ENCODE assay signal across 8 cellular contexts in genomic region chr10:89702121-89702480, GRCh38. TPM values are rescaled to one million over a fixed set of nuclear protein-coding genes. Genes with fewer than 3 reads are reported as not detected.
A peak's percentile ranks its signal among the peaks of the same experiment; 100 is the strongest.
DNase-seq lines count a peak whose midpoint lies in the region; ATAC-seq and TF ChIP-seq lines count a peak whose summit lies in the region.

No MANE protein-coding gene starts in this region.

- no peaks in the 10 kb centered on the region for H3K36me3 ChIP-seq in esophagus squamous epithelium

- no peak for DNase-seq in HFF-Myc (ENCODE audit: extremely low read depth, low read depth)
- DNase-seq in esophagus squamous epithelium (lab: John Stamatoyannopoulos, UW), result no peak
- DNase-seq in retinal pigment epithelial cell (ENCODE audit: low read depth), result peak; percentile 2
- no peak for DNase-seq in SKM-1 (lab: John Stamatoyannopoulos, UW; ENCODE audit: unreplicated experiment)
- DNase-seq in cardiac septum (ENCODE audit: low spot score), result no peak

- H3K27ac ChIP-seq in C4-2B (peak overlapping the region; percentile 75), esophagus squamous epithelium (peak overlapping the region; percentile 85 to 92 (median 88))

- WGBS in esophagus squamous epithelium, 2 donors, result 7 to 8% methylated on average over 7 of the region's 7 CpGs

- H3K4me1 ChIP-seq in esophagus squamous epithelium, result peaks cover 0 to 28% (median 9%) of the 10 kb centered on the region in 3 donors

- TF ChIP-seq CTCF in C4-2B (conservative IDR thresholded peaks at IDR 0.05), result no peak
- no peak for TF ChIP-seq CTCF in HFF-Myc (IDR thresholded peaks at IDR 0.05; ENCODE audit: low read depth, low read length, missing control alignments)
- no peak for TF ChIP-seq CTCF in WI38 (IDR thresholded peaks at IDR 0.05; ENCODE audit: low read depth, low read length)
- no peak for TF ChIP-seq CTCF in esophagus squamous epithelium (IDR thresholded peaks at IDR 0.05)
- TF ChIP-seq CTCF in retinal pigment epithelial cell (conservative IDR thresholded peaks at IDR 0.05; ENCODE audit: low read depth, low read length), result no peak

- no peak for ATAC-seq in GM18498 (IDR thresholded peaks at IDR 0.05; ENCODE audit: unreplicated experiment)

- intact Hi-C loops in esophagus squamous epithelium (cut with DNase I), result no loop called here
- intact Hi-C loops in cardiac septum (cut with DNase I), result loop anchor here (5.0 kb wide), 2 partner anchors 135 to 275 kb away; no protein-coding TSS in a partner anchor

- no peaks in the 10 kb centered on the region for H3K27me3 ChIP-seq in esophagus squamous epithelium

- no peaks in the 10 kb centered on the region for H3K9me3 ChIP-seq in esophagus squamous epithelium

- TF ChIP-seq POLR2A in esophagus squamous epithelium (IDR thresholded peaks at IDR 0.05), result no peak

- peak overlapping the region; percentile 67 for H3K4me3 ChIP-seq in HFF-Myc (replicated peaks; ENCODE audit: low read depth, low read length)
- H3K4me3 ChIP-seq in WI38 (ENCODE audit: low read depth, low read length), result peak overlapping the region; percentile 72
- H3K4me3 ChIP-seq in esophagus squamous epithelium, result peak overlapping the region; percentile 56 to 79 (median 72)
- peak overlapping the region; percentile 93 for H3K4me3 ChIP-seq in retinal pigment epithelial cell (ENCODE audit: low read length)

RNA-seq across cellular contexts. Expression of gene KIF20B, which starts 0.7 kb away (rescaled TPM):
- 10 to 100 TPM in 1 of 4 donors, 1 to 10 TPM in 3; 4.2 to 13.4 (median 8.6) TPM for total RNA-seq in esophagus squamous epithelium
- 1.9 TPM for total RNA-seq in cardiac septum

RNA-seq across cellular contexts. Expression of gene PANK1, which starts 57.1 kb away (rescaled TPM):
- total RNA-seq in esophagus squamous epithelium (10 to 100 TPM in 1 of 4 donors, 1 to 10 TPM in 3; 5.8 to 12.6 (median 7.9) TPM), cardiac septum (8.8 TPM)
